18 cellular contexts compared by ENCODE assay signal in the genomic region with DNA sequence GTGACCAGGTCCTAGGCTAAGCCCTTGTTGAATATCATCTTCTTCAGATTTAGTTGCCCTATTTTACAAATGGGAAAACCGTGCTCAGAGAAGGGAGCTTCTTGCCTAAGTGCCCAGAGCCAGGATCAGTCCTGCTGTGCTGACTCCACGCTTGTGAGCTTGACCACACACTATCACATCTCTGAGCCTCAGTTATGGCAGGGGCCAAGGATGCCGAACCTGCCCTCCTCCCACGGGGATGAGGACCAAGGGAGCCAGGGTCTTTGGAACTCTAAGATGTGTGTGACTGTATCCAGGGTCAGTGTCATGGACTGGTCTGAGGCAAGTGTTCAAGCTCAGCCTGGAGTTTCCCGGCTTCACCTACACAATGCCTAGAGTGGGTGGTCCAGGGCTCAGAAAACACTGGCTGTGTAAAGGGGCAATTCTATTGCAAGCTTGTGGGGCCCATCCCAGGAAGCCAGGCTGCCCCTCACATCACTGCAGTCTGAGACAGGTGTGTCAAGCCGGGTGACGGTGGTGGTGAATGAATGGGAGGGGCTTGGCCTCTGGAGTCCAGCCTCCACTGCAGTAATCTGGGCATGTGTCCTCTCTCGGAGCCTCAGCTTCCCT.
DNase-seq lines count a peak whose midpoint lies in the region; FAIRE-seq and TF ChIP-seq lines count a peak whose summit lies in the region.
"Had no signal": no experiment of that assay in that cellular context is flagged by ENCODE, and none has a peak within 500 bp of the region (broad histone marks: within the 10 kb centered on the region; RNA-seq: fewer than 3 reads in every experiment).

No MANE protein-coding gene starts in this region.

- DNase-seq in activated effector memory CD4-positive, alpha-beta T cell treated with anti-CD3 and anti-CD28 coated beads, Interleukin-2, amount 50 U/mL, for 16 hours = peak; percentile 31
- DNase-seq in activated effector memory CD4-positive, alpha-beta T cell treated with Interleukin-2 at 50 U/mL for 16 hours = no peak
- no peak for DNase-seq in bronchial epithelial cell (ENCODE audit: low read depth)
- peak; percentile 57 for DNase-seq in mesenteric fat pad (ENCODE audit: low spot score)
- peak; percentile 53 for DNase-seq in sigmoid colon
- DNase-seq in stimulated activated CD4-positive, alpha-beta T cell treated with anti-CD3 and anti-CD28 coated beads, Interleukin-4, amount 100 ng/mL, for 4 hours = no peak
- DNase-seq in NOMO-1 (lab: John Stamatoyannopoulos, UW; ENCODE audit: unreplicated experiment in 2 of 2) = no peak
- no peak for DNase-seq in NCI-H510A treated with DMSO at 0.1 percent for 48 hours (lab: John Stamatoyannopoulos, UW)
- DNase-seq: 8988T; ACHN; CD4-positive, CD25-positive, alpha-beta regulatory T cell; DMS 273 treated with DMSO at 0.1 percent for 48 hours; DMS79; HCEC 1CT had no signal

- no peaks in the 10 kb centered on the region for H3K4me1 ChIP-seq in sigmoid colon

- TF ChIP-seq CTCF in bronchial epithelial cell (IDR thresholded peaks at IDR 0.05; ENCODE audit: insufficient read depth, low read length, severe bottlenecking) = no peak
- TF ChIP-seq CTCF in sigmoid colon (IDR thresholded peaks at IDR 0.05) = no peak

- H3K27ac ChIP-seq in sigmoid colon = no peak overlapping the region
- H3K27ac ChIP-seq: BLaER1 treated with 17β-estradiol and CSF1 and Interleukin-3, amounts not matched to agents 10 nM and 100 nM had no signal

- H3K36me3 ChIP-seq in bronchial epithelial cell (ENCODE audit: control insufficient read depth, insufficient read depth, low read length) (no peaks in the 10 kb centered on the region), sigmoid colon (no peaks in the 10 kb centered on the region)

- 67 to 81% methylated on average over 8 of the region's 8 CpGs for WGBS in sigmoid colon, 2 donors

- TF ChIP-seq POLR2A in sigmoid colon (IDR thresholded peaks at IDR 0.05) = no peak

- intact Hi-C loops in sigmoid colon (cut with DNase I) = no loop called here

- H3K4me3 ChIP-seq in bronchial epithelial cell (ENCODE audit: low read depth, low read length) = no peak overlapping the region
- no peak overlapping the region for H3K4me3 ChIP-seq in sigmoid colon
- H3K4me3 ChIP-seq: BLaER1 treated with 17β-estradiol and CSF1 and Interleukin-3, amounts not matched to agents 10 nM and 100 nM; GM12878 had no signal

- TF ChIP-seq EP300 in sigmoid colon (IDR thresholded peaks at IDR 0.05) = no peak

- H3K9me3 ChIP-seq in sigmoid colon = no peaks in the 10 kb centered on the region

- peak; percentile 18 for FAIRE-seq in bronchial epithelial cell (lab: Jason Lieb, UNC)
- FAIRE-seq: GM12878, GM18507, HTR-8/SVneo had no signal

- no peaks in the 10 kb centered on the region for H3K27me3 ChIP-seq in bronchial epithelial cell (ENCODE audit: control insufficient read depth, insufficient read depth, low read length)
- H3K27me3 ChIP-seq in sigmoid colon = no peaks in the 10 kb centered on the region
- H3K27me3 ChIP-seq: BLaER1 treated with 17β-estradiol and CSF1 and Interleukin-3, amounts not matched to agents 10 nM and 100 nM had no signal

Comparison
In these comparisons a context has a peak if more than half of its experiments do, and no peak if none do; other contexts are left out.
1. DNase-seq: peak in activated effector memory CD4-positive, alpha-beta T cell treated with anti-CD3 and anti-CD28 coated beads, Interleukin-2, amount 50 U/mL, for 16 hours (single experiment), mesenteric fat pad (single experiment) and sigmoid colon (single experiment); none in activated effector memory CD4-positive, alpha-beta T cell treated with Interleukin-2 at 50 U/mL for 16 hours (single experiment), bronchial epithelial cell (single experiment), stimulated activated CD4-positive, alpha-beta T cell treated with anti-CD3 and anti-CD28 coated beads, Interleukin-4, amount 100 ng/mL, for 4 hours (0 of 2), NOMO-1 (0 of 2) and NCI-H510A treated with DMSO at 0.1 percent for 48 hours (single experiment).